In the genomic region with DNA sequence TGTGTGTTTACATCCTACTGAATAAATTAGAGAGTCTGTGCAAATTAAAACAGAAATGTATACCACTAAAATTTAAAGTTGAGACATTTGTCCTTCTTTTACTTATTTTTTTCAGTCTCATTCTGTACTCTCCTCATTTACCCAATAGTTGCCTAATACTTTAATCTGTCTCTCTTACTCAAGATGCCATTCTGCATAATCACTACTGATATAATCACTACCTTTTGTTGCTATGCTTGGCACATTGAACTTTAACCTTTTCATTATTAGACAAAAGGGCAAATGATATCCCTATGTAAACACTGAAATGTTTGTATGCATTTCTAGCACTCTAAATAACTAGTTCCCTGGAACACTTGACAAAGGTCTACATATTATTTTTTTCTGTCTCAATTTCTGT, we compare ENCODE assay signal across 27 cellular contexts.
DNase-seq lines count a peak whose midpoint lies in the region; ATAC-seq and TF ChIP-seq lines count a peak whose summit lies in the region.
"Had no signal": no experiment of that assay in that cellular context is flagged by ENCODE, and none has a peak within 500 bp of the region (broad histone marks: within the 10 kb centered on the region; RNA-seq: fewer than 3 reads in every experiment).

No MANE protein-coding gene starts in this region.

- peaks cover 0 to 15% (median 0%) of the 10 kb centered on the region in 4 donors for H3K9me3 ChIP-seq in tibial nerve
- H3K9me3 ChIP-seq: BE2C, transverse colon had no signal

- H3K36me3 ChIP-seq in brain microvascular endothelial cell (replicated peaks) (no peaks in the 10 kb centered on the region), tibial nerve (no peaks in the 10 kb centered on the region)
- H3K36me3 ChIP-seq: BE2C, transverse colon, WERI-Rb-1 had no signal

- no peaks in the 10 kb centered on the region for H3K4me1 ChIP-seq in tibial nerve
- H3K4me1 ChIP-seq: BE2C, transverse colon had no signal

- DNase-seq in HPDE6-E6E7 (ENCODE audit: extremely low spot score) (peak; percentile 11), NCI-H226 (peak; percentile 18), brain microvascular endothelial cell (no peak), iris pigment epithelial cell (ENCODE audit: low read depth) (peak; percentile 57), tibial nerve (ENCODE audit: low spot score in 2 of 2) (no peak), GM10266 (ENCODE audit: extremely low spot score) (no peak)
- DNase-seq: activated CD4-positive, alpha-beta T cell treated with anti-CD3 and anti-CD28 coated beads for 4 hours; activated CD8-positive, alpha-beta T cell treated with anti-CD3 and anti-CD28 coated beads, Interleukin-2, amount 10 ng/mL, durations not matched to agents 7 days and 5 days; BE2C; DMS79; effector memory CD8-positive, alpha-beta T cell; GDM1; hippocampal formation; Kasumi-1; left cardiac atrium; NCI-H1436; NCI-H524; stimulated activated CD4-positive, alpha-beta T cell treated with anti-CD3 and anti-CD28 coated beads, Interleukin-15, amount 100 ng/mL, for 24 hours; stimulated activated CD4-positive, alpha-beta T cell treated with anti-CD3 and anti-CD28 coated beads, Interleukin-4, amount 100 ng/mL, for 4 hours; transverse colon; WERI-Rb-1 had no signal

- no peak for TF ChIP-seq POLR2A in tibial nerve (IDR thresholded peaks at IDR 0.05)

- H3K27ac ChIP-seq in brain microvascular endothelial cell (peak overlapping the region; percentile 83), tibial nerve (no peak overlapping the region)
- H3K27ac ChIP-seq: coronary artery, transverse colon, WERI-Rb-1 had no signal

- in situ Hi-C loops in brain microvascular endothelial cell (cut with HindIII; ENCODE audit: low pct_ligation_motif_present, low sequenced_read_pairs), result no loop called here

- TF ChIP-seq CTCF in brain microvascular endothelial cell (IDR thresholded peaks at IDR 0.05; ENCODE audit: low read depth, low read length, missing control alignments) (no peak), tibial nerve (IDR thresholded peaks at IDR 0.05) (no peak), GM10266 (IDR thresholded peaks at IDR 0.05; ENCODE audit: control insufficient read depth, insufficient read depth, low read depth, missing control alignments) (no peak)

- TF ChIP-seq EP300 in tibial nerve (IDR thresholded peaks at IDR 0.05), result no peak

- H3K4me3 ChIP-seq in brain microvascular endothelial cell (ENCODE audit: low read depth, low read length), result no peak overlapping the region
- no peak overlapping the region for H3K4me3 ChIP-seq in tibial nerve
- H3K4me3 ChIP-seq: coronary artery, lung, transverse colon had no signal

- no peaks in the 10 kb centered on the region for H3K27me3 ChIP-seq in brain microvascular endothelial cell (replicated peaks)
- no peaks in the 10 kb centered on the region for H3K27me3 ChIP-seq in tibial nerve
- H3K27me3 ChIP-seq: BE2C, transverse colon had no signal

- no peak for ATAC-seq in GM18868 (IDR thresholded peaks at IDR 0.05; ENCODE audit: unreplicated experiment)
- ATAC-seq in GM19467 (IDR thresholded peaks at IDR 0.05; ENCODE audit: unreplicated experiment), result no peak
- ATAC-seq: activated CD8-positive, alpha-beta T cell treated with anti-CD3 and anti-CD28 coated beads, Interleukin-2, amount 10 ng/mL, durations not matched to agents 7 days and 5 days; effector memory CD8-positive, alpha-beta T cell; HCT116; left cardiac atrium; natural killer cell treated with Interleukin-12 subunit alpha and Interleukin-12 subunit beta and Interleukin-15 and Interleukin-18, amount 100 ng/mL, for 72 hours had no signal

Comparison
In these comparisons a context has a peak if more than half of its experiments do, and no peak if none do; other contexts are left out.
1. DNase-seq: peak in HPDE6-E6E7 (single experiment), NCI-H226 (single experiment) and iris pigment epithelial cell (single experiment); none in brain microvascular endothelial cell (single experiment), tibial nerve (0 of 2) and GM10266 (single experiment).